8 cellular contexts compared by ENCODE assay signal in the genomic region with DNA sequence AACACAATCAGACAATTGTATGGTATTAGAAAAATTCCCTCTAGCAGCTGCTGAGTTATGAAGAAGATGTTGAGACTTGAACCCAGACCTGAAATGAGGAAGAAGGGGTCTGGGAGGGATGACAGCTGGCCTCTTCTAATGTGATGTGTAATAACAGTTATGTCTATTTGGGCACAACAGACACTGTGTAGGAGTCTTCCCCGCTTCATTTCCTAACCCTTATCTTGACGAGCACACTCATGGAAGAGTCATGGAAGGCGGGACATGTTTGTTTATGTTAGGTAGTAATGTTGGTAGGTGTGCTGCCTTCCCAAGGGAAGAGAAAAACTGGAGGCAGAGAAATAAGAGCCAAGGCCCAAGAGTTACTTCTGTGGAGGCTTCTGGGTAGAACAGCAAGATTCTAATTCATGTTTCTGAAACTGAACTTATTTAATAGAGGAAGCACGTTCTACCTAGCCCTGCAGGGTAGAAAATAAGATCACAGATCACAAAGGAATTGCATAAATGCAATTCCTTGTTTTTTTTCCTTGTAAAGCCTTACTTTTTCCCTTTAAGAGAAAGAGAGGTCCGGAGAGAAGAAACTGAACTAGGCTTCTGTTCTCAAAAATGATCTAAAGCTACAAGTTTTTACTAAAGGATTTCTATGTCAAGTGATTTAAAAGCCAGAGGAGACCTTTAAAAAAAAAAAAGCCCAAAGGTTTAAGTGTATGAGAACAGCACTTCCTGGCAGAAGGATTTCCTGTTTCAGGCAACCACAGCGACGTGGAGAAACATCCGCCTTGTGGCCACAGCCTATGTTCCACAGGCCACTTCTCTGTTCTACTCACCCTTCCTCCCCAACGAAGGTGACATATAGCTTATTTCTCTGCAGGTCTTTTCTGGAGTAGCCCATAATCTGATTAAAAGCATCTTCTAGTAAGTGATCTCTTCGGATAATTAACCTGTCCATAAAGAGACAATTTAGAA.
A peak's percentile ranks its signal among the peaks of the same experiment; 100 is the strongest.
DNase-seq lines count a peak whose midpoint lies in the region; ATAC-seq and TF ChIP-seq lines count a peak whose summit lies in the region.

No MANE protein-coding gene starts in this region.

- no peak for TF ChIP-seq CTCF in WERI-Rb-1 (IDR thresholded peaks at IDR 0.05; ENCODE audit: low read depth, low read length)

- DNase-seq in NOMO-1 (lab: John Stamatoyannopoulos, UW; ENCODE audit: unreplicated experiment in 2 of 2) (peak; percentile 91 to 97), fibroblast of peridontal ligament (ENCODE audit: extremely low read depth) (peak; percentile 62), putamen (ENCODE audit: low spot score) (peak; percentile 29), WERI-Rb-1 (no peak), D341Med (ENCODE audit: low spot score) (no peak)
- peak; percentile 69 for DNase-seq in activated CD8-positive, alpha-beta memory T cell treated with anti-CD3 and anti-CD28 coated beads, Interleukin-2, amount 50 U/mL, for 24 hours (ENCODE audit: extremely low read depth)

- H3K27me3 ChIP-seq in WERI-Rb-1 (ENCODE audit: insufficient read depth, low read depth, severe bottlenecking), result no peaks in the 10 kb centered on the region

- no peak overlapping the region for H3K27ac ChIP-seq in WERI-Rb-1

- no peak overlapping the region for H3K4me3 ChIP-seq in WERI-Rb-1 (ENCODE audit: low read depth, low read length)

- H3K36me3 ChIP-seq in WERI-Rb-1, result no peaks in the 10 kb centered on the region

- ATAC-seq in GM18498 (IDR thresholded peaks at IDR 0.05; ENCODE audit: unreplicated experiment) (peak; percentile 82), HG02759 (IDR thresholded peaks at IDR 0.05; ENCODE audit: unreplicated experiment) (peak; percentile 71)

- no peaks in the 10 kb centered on the region for H3K9me3 ChIP-seq in WERI-Rb-1 (ENCODE audit: severe bottlenecking)

Comparison
In these comparisons a context has a peak if more than half of its experiments do, and no peak if none do; other contexts are left out.
1. DNase-seq: peak in NOMO-1 (2 of 2), activated CD8-positive, alpha-beta memory T cell treated with anti-CD3 and anti-CD28 coated beads, Interleukin-2, amount 50 U/mL, for 24 hours (single experiment), fibroblast of peridontal ligament (single experiment) and putamen (single experiment); none in WERI-Rb-1 (single experiment) and D341Med (single experiment).